ENCODE assay signal across 1 cellular context in the genomic region with DNA sequence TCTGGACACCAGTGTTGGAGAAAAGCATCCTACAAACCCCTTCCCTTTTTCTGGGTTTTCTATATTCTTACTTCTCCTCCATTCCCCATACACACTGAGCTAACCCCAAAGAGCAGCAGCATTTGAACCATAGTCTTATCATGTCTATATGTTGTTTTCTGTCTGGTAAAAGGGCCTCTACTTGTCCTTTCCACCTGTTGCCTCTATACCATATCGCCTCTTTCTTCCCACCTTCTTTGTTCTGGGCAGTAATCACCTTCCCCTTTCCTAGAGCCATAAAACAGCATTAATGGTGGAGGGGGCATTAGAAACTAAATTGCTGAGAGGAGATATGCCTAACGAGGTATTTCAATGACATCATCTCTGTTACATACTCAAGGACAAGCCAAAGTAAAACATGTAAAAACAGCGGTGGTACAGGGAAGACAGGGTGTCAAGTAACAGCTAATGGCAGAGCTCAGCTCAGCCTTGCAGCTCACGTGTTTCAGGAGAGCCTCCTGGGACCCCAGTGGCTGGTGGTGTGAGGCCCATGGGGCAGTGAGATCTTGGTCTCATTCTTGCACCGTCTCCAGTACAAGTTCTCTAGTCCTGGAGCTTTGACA.
TF ChIP-seq lines count a peak whose summit lies in the region.

No MANE protein-coding gene starts in this region.

TF ChIP-seq in HEK293, 187 proteins besides CTCF, POLR2A, EP300 and RAD21 (continued from another document and continues in another):
- TF ChIP-seq, protein P1, sequence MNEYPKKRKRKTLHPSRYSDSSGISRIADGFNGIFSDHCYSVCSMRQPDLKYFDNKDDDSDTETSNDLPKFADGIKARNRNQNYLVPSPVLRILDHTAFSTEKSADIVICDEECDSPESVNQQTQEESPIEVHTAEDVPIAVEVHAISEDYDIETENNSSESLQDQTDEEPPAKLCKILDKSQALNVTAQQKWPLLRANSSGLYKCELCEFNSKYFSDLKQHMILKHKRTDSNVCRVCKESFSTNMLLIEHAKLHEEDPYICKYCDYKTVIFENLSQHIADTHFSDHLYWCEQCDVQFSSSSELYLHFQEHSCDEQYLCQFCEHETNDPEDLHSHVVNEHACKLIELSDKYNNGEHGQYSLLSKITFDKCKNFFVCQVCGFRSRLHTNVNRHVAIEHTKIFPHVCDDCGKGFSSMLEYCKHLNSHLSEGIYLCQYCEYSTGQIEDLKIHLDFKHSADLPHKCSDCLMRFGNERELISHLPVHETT (tag by site-specific recombination; IDR thresholded peaks at IDR 0.05): peak; percentile 62; the same call in 1 of the 2 replicates
- TF ChIP-seq, protein P2, sequence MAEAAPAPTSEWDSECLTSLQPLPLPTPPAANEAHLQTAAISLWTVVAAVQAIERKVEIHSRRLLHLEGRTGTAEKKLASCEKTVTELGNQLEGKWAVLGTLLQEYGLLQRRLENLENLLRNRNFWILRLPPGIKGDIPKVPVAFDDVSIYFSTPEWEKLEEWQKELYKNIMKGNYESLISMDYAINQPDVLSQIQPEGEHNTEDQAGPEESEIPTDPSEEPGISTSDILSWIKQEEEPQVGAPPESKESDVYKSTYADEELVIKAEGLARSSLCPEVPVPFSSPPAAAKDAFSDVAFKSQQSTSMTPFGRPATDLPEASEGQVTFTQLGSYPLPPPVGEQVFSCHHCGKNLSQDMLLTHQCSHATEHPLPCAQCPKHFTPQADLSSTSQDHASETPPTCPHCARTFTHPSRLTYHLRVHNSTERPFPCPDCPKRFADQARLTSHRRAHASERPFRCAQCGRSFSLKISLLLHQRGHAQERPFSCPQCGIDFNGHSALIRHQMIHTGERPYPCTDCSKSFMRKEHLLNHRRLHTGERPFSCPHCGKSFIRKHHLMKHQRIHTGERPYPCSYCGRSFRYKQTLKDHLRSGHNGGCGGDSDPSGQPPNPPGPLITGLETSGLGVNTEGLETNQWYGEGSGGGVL (tag by site-specific recombination; IDR thresholded peaks at IDR 0.05): peak; percentile 86
- TF ChIP-seq HOXD13 (CRISPR knock-in tag; IDR thresholded peaks at IDR 0.05; ENCODE audit: borderline replicate concordance) (no peak), GLI4 (tag by site-specific recombination; IDR thresholded peaks at IDR 0.05) (no peak), ZNF416 (tag by site-specific recombination; IDR thresholded peaks at IDR 0.05) (no peak), SCRT1 (tag by site-specific recombination; IDR thresholded peaks at IDR 0.05; ENCODE audit: borderline replicate concordance) (peak; percentile 96), ZNF548 (tag by site-specific recombination; IDR thresholded peaks at IDR 0.05) (no peak), YY2 (tag by site-specific recombination; IDR thresholded peaks at IDR 0.05) (no peak; the same call in 1 of the 2 replicates), OVOL3 (tag by site-specific recombination; IDR thresholded peaks at IDR 0.05) (peak; percentile 72; the same call in 1 of the 2 replicates), ZBTB48 (tag by site-specific recombination; IDR thresholded peaks at IDR 0.05) (no peak), GLI2 (tag by site-specific recombination; IDR thresholded peaks at IDR 0.05; ENCODE audit: borderline replicate concordance, low read depth) (peak; percentile 47; the same call in 1 of the 2 replicates), ZNF707 (tag by site-specific recombination; IDR thresholded peaks at IDR 0.05) (no peak), ZFP37 (tag by site-specific recombination; IDR thresholded peaks at IDR 0.05) (no peak), ZNF239 (tag by site-specific recombination; IDR thresholded peaks at IDR 0.05) (no peak), ZBTB17 (tag by site-specific recombination; IDR thresholded peaks at IDR 0.05) (no peak), ZNF335 (tag by site-specific recombination; conservative IDR thresholded peaks at IDR 0.05) (no peak), ZNF175 (tag by site-specific recombination; IDR thresholded peaks at IDR 0.05) (no peak), ZNF37A (tag by site-specific recombination; IDR thresholded peaks at IDR 0.05) (no peak), ZNF394 (tag by site-specific recombination; IDR thresholded peaks at IDR 0.05; ENCODE audit: borderline replicate concordance) (peak; percentile 34; the same call in 1 of the 2 replicates), ZSCAN23 (tag by site-specific recombination; IDR thresholded peaks at IDR 0.05) (peak; percentile 73), GLIS2 (tag by site-specific recombination; IDR thresholded peaks at IDR 0.05) (peak; percentile 30; the same call in 1 of the 2 replicates), GFI1B (tag by site-specific recombination; IDR thresholded peaks at IDR 0.05) (no peak), SCRT2 (tag by site-specific recombination; IDR thresholded peaks at IDR 0.05) (peak; percentile 96), BCL11A (tag by site-specific recombination; IDR thresholded peaks at IDR 0.05; ENCODE audit: low read depth) (peak; percentile 74), ZIC2 (tag by site-specific recombination; IDR thresholded peaks at IDR 0.05) (peak; percentile 32; the same call in 1 of the 2 replicates), ZNF324 (tag by site-specific recombination; IDR thresholded peaks at IDR 0.05) (peak; percentile 75; the same call in 1 of the 2 replicates), SP7 (tag by site-specific recombination; IDR thresholded peaks at IDR 0.05) (peak; percentile 91), ZNF561 (tag by site-specific recombination; IDR thresholded peaks at IDR 0.05; ENCODE audit: borderline replicate concordance) (peak; percentile 42; the same call in 1 of the 2 replicates), ZBTB7A (tag by site-specific recombination; IDR thresholded peaks at IDR 0.05; ENCODE audit: low read depth) (no peak), ZNF571 (tag by site-specific recombination; IDR thresholded peaks at IDR 0.05) (no peak), SP3 (tag by site-specific recombination; IDR thresholded peaks at IDR 0.05) (no peak), GLIS1 (tag by site-specific recombination; IDR thresholded peaks at IDR 0.05) (peak; percentile 63; the same call in 1 of the 2 replicates), EGR2 (tag by site-specific recombination; IDR thresholded peaks at IDR 0.05; ENCODE audit: low read depth) (no peak), REPIN1 (tag by site-specific recombination; IDR thresholded peaks at IDR 0.05; ENCODE audit: low read depth) (no peak), ZNF391 (tag by site-specific recombination; IDR thresholded peaks at IDR 0.05; ENCODE audit: borderline replicate concordance, low read depth) (peak; percentile 59; the same call in 1 of the 2 replicates)
- TF ChIP-seq, protein P3, sequence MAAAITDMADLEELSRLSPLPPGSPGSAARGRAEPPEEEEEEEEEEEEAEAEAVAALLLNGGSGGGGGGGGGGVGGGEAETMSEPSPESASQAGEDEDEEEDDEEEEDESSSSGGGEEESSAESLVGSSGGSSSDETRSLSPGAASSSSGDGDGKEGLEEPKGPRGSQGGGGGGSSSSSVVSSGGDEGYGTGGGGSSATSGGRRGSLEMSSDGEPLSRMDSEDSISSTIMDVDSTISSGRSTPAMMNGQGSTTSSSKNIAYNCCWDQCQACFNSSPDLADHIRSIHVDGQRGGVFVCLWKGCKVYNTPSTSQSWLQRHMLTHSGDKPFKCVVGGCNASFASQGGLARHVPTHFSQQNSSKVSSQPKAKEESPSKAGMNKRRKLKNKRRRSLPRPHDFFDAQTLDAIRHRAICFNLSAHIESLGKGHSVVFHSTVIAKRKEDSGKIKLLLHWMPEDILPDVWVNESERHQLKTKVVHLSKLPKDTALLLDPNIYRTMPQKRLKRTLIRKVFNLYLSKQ (tag by site-specific recombination; IDR thresholded peaks at IDR 0.05; ENCODE audit: borderline replicate concordance): no peak
- TF ChIP-seq, protein P4, sequence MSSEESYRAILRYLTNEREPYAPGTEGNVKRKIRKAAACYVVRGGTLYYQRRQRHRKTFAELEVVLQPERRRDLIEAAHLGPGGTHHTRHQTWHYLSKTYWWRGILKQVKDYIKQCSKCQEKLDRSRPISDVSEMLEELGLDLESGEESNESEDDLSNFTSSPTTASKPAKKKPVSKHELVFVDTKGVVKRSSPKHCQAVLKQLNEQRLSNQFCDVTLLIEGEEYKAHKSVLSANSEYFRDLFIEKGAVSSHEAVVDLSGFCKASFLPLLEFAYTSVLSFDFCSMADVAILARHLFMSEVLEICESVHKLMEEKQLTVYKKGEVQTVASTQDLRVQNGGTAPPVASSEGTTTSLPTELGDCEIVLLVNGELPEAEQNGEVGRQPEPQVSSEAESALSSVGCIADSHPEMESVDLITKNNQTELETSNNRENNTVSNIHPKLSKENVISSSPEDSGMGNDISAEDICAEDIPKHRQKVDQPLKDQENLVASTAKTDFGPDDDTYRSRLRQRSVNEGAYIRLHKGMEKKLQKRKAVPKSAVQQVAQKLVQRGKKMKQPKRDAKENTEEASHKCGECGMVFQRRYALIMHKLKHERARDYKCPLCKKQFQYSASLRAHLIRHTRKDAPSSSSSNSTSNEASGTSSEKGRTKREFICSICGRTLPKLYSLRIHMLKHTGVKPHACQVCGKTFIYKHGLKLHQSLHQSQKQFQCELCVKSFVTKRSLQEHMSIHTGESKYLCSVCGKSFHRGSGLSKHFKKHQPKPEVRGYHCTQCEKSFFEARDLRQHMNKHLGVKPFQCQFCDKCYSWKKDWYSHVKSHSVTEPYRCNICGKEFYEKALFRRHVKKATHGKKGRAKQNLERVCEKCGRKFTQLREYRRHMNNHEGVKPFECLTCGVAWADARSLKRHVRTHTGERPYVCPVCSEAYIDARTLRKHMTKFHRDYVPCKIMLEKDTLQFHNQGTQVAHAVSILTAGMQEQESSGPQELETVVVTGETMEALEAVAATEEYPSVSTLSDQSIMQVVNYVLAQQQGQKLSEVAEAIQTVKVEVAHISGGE (tag by site-specific recombination; conservative IDR thresholded peaks at IDR 0.05; ENCODE audit: low read depth): no peak
- TF ChIP-seq, protein P5, sequence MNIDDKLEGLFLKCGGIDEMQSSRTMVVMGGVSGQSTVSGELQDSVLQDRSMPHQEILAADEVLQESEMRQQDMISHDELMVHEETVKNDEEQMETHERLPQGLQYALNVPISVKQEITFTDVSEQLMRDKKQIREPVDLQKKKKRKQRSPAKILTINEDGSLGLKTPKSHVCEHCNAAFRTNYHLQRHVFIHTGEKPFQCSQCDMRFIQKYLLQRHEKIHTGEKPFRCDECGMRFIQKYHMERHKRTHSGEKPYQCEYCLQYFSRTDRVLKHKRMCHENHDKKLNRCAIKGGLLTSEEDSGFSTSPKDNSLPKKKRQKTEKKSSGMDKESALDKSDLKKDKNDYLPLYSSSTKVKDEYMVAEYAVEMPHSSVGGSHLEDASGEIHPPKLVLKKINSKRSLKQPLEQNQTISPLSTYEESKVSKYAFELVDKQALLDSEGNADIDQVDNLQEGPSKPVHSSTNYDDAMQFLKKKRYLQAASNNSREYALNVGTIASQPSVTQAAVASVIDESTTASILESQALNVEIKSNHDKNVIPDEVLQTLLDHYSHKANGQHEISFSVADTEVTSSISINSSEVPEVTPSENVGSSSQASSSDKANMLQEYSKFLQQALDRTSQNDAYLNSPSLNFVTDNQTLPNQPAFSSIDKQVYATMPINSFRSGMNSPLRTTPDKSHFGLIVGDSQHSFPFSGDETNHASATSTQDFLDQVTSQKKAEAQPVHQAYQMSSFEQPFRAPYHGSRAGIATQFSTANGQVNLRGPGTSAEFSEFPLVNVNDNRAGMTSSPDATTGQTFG (tag by site-specific recombination; IDR thresholded peaks at IDR 0.05; ENCODE audit: borderline replicate concordance): no peak
- TF ChIP-seq, protein P6, sequence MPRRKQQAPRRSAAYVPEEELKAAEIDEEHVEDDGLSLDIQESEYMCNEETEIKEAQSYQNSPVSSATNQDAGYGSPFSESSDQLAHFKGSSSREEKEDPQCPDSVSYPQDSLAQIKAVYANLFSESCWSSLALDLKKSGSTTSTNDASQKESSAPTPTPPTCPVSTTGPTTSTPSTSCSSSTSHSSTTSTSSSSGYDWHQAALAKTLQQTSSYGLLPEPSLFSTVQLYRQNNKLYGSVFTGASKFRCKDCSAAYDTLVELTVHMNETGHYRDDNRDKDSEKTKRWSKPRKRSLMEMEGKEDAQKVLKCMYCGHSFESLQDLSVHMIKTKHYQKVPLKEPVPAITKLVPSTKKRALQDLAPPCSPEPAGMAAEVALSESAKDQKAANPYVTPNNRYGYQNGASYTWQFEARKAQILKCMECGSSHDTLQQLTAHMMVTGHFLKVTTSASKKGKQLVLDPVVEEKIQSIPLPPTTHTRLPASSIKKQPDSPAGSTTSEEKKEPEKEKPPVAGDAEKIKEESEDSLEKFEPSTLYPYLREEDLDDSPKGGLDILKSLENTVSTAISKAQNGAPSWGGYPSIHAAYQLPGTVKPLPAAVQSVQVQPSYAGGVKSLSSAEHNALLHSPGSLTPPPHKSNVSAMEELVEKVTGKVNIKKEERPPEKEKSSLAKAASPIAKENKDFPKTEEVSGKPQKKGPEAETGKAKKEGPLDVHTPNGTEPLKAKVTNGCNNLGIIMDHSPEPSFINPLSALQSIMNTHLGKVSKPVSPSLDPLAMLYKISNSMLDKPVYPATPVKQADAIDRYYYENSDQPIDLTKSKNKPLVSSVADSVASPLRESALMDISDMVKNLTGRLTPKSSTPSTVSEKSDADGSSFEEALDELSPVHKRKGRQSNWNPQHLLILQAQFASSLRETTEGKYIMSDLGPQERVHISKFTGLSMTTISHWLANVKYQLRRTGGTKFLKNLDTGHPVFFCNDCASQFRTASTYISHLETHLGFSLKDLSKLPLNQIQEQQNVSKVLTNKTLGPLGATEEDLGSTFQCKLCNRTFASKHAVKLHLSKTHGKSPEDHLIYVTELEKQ (tag by site-specific recombination; IDR thresholded peaks at IDR 0.05; ENCODE audit: borderline replicate concordance): peak; percentile 67; the same call in 1 of the 2 replicates
- TF ChIP-seq, protein P7, sequence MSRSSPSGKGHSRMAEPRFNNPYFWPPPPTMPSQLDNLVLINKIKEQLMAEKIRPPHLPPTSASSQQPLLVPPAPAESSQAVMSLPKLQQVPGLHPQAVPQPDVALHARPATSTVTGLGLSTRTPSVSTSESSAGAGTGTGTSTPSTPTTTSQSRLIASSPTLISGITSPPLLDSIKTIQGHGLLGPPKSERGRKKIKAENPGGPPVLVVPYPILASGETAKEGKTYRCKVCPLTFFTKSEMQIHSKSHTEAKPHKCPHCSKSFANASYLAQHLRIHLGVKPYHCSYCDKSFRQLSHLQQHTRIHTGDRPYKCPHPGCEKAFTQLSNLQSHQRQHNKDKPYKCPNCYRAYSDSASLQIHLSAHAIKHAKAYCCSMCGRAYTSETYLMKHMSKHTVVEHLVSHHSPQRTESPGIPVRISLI (tag by site-specific recombination; IDR thresholded peaks at IDR 0.05): no peak
- TF ChIP-seq, protein P8, sequence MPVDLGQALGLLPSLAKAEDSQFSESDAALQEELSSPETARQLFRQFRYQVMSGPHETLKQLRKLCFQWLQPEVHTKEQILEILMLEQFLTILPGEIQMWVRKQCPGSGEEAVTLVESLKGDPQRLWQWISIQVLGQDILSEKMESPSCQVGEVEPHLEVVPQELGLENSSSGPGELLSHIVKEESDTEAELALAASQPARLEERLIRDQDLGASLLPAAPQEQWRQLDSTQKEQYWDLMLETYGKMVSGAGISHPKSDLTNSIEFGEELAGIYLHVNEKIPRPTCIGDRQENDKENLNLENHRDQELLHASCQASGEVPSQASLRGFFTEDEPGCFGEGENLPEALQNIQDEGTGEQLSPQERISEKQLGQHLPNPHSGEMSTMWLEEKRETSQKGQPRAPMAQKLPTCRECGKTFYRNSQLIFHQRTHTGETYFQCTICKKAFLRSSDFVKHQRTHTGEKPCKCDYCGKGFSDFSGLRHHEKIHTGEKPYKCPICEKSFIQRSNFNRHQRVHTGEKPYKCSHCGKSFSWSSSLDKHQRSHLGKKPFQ (tag by site-specific recombination; IDR thresholded peaks at IDR 0.05): peak; percentile 53; the same call in 1 of the 2 replicates
- TF ChIP-seq, protein P9, sequence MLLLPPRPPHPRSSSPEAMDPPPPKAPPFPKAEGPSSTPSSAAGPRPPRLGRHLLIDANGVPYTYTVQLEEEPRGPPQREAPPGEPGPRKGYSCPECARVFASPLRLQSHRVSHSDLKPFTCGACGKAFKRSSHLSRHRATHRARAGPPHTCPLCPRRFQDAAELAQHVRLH (tag by site-specific recombination; IDR thresholded peaks at IDR 0.05): peak; percentile 49; the same call in 1 of the 2 replicates
